ENCODE assay signal across 8 cellular contexts in the genomic region with DNA sequence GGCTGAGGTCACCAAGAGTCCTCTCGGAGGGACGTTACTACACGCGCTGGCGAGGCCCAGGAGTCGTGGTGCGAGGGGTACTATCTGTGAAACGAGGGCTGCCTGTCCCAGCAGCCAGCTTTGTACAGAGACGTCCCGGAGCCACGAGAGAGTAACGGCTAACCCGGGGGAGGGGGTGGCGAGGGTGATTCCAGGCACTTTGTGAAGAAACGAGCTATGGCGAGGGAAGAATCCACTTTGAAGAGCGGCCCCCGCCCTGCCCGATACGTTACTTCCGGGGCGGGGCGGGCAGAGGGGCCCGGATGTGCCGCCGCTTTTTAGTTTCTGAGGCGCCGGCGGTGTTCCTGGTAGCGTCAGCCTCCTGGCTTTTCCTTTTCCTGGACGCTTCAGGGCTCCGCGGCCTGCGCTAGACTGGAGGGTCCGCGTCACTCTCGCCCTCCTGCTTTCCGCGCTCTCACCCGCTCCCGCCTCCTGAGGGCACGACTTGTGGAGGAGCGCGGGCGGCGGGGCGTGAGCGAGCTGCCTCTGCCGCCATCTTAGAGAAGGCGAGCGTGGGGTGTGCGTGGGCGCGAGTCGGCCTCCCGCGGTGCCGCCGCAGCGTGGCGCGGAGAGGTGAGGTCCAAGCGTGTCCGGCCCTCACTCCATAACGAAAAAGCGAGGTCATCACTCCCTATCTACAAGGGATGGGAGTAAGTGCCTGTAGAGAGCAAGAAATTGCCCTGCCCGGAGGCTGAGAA. TPM values are rescaled to one million over a fixed set of nuclear protein-coding genes. Genes with fewer than 3 reads are reported as not detected.
DNase-seq lines count a peak whose midpoint lies in the region; ATAC-seq and TF ChIP-seq lines count a peak whose summit lies in the region.

No MANE protein-coding gene starts in this region.

- CTCF ChIA-PET in IMR-90 (lab: Yijun Ruan, JAX) (no interaction called here), PC-9 (lab: Charles Lee) (interaction anchor here (0.7 kb wide), 1 partner anchor 715 kb away, joined by 4 read pairs; no protein-coding TSS in a partner anchor)

- H3K4me3 Mint-ChIP-seq in activated T-cell treated with anti-CD3 and anti-CD28 coated beads, Interleukin-2, amount 50 U/mL, for 4 hours = peak overlapping the region; percentile 96

- no peaks in the 10 kb centered on the region; the same call in 1 of the 2 replicates for H3K4me1 ChIP-seq in IMR-90 (ENCODE audit: control insufficient read depth, insufficient read depth, low read length)
- peaks cover 16% of the 10 kb centered on the region for H3K4me1 ChIP-seq in PC-9 (replicated peaks; ENCODE audit: insufficient read depth)

- H3K79me2 ChIP-seq in PC-9 (ENCODE audit: low read depth) = peaks cover 37% of the 10 kb centered on the region

- no peaks in the 10 kb centered on the region for H4K20me1 ChIP-seq in IMR-90 (ENCODE audit: insufficient read depth, low read length)
- no peaks in the 10 kb centered on the region; the same call in 1 of the 2 replicates for H4K20me1 ChIP-seq in PC-9 (ENCODE audit: insufficient read depth)

- no peaks in the 10 kb centered on the region for H3K27me3 ChIP-seq in IMR-90 (ENCODE audit: control insufficient read depth, insufficient read depth, low read length)
- H3K27me3 ChIP-seq in PC-9 (ENCODE audit: insufficient read depth, low read depth) = no peaks in the 10 kb centered on the region

- H3K79me1 ChIP-seq in IMR-90 (ENCODE audit: low read depth in 1 of 2, low read length in 2 of 2) = peaks cover 18 to 33% of the 10 kb centered on the region in 2 experiments; a peak in 3 of 4 replicates

- peak overlapping the region; percentile 100 for H4K5ac ChIP-seq in IMR-90 (ENCODE audit: low read depth, low read length)

- peak; percentile 94 for TF ChIP-seq POLR2A in IMR-90 (IDR thresholded peaks at IDR 0.05; ENCODE audit: low read depth, low read length)

- H2BK5ac ChIP-seq in IMR-90 (ENCODE audit: low read depth, low read length, poor library complexity, severe bottlenecking) = peak overlapping the region; percentile 98

- peak overlapping the region; percentile 99 for H3K9ac ChIP-seq in IMR-90 (ENCODE audit: low read depth, low read length)

- H3K23ac ChIP-seq in IMR-90 (ENCODE audit: low read depth, low read length) = peak overlapping the region; percentile 98

- H3K56ac ChIP-seq in IMR-90 (ENCODE audit: extremely low read depth, insufficient read depth, low read length) = peak overlapping the region; percentile 96

- H3K9me2 ChIP-seq in PC-9 (ENCODE audit: insufficient read depth) = no peaks in the 10 kb centered on the region

- peak overlapping the region; percentile 100 for H3K18ac ChIP-seq in IMR-90 (ENCODE audit: low read depth, low read length)

- 0% methylated on average over 5 of the region's 67 CpGs; no CpG with 5 or more reads in 1 of the 2 experiments for WGBS in IMR-90 (ENCODE audit: extremely low coverage in 2 of 2, insufficient read length in 1 of 2), 2 experiments

- in situ Hi-C loops in IMR-90 (cut with MboI; ENCODE audit: low sequenced_read_pairs) = loop anchor here (25.0 kb wide), 1 partner anchor 664 kb away; no protein-coding TSS in a partner anchor

- H2AK9ac ChIP-seq in IMR-90 (replicated peaks; ENCODE audit: low read depth, low read length, poor library complexity) = peak overlapping the region; percentile 97

- H3K36me3 ChIP-seq in IMR-90 (ENCODE audit: control insufficient read depth, insufficient read depth, low read length) = 0 out of 2 replicates have a peak, but pooled peaks cover 1% of the 10 kb centered on the region
- H3K36me3 ChIP-seq in PC-9 (ENCODE audit: low read depth) = peaks cover 8% of the 10 kb centered on the region

- TF ChIP-seq RAD21 in IMR-90 (IDR thresholded peaks at IDR 0.05; ENCODE audit: low read length) = no peak

- no peaks in the 10 kb centered on the region for H3K27me3 Mint-ChIP-seq in activated T-cell treated with anti-CD3 and anti-CD28 coated beads, Interleukin-2, amount 50 U/mL, for 4 hours (ENCODE audit: low read depth)

- peak overlapping the region; percentile 99 for H3K27ac ChIP-seq in IMR-90 (ENCODE audit: insufficient read depth, low read length)
- peak overlapping the region; percentile 100 for H3K27ac ChIP-seq in PC-9

- H3K36me3 Mint-ChIP-seq in activated T-cell treated with anti-CD3 and anti-CD28 coated beads, Interleukin-2, amount 50 U/mL, for 4 hours (ENCODE audit: insufficient read depth) = peaks cover 5% of the 10 kb centered on the region

- no peak for TF ChIP-seq CTCF in IMR-90 (conservative IDR thresholded peaks at IDR 0.05; ENCODE audit: low read depth, low read length)
- TF ChIP-seq CTCF in PC-9 (conservative IDR thresholded peaks at IDR 0.05) = no peak

- no peaks in the 10 kb centered on the region for H3K9me1 ChIP-seq in IMR-90 (ENCODE audit: insufficient read depth, low read length)

- H2BK15ac ChIP-seq in IMR-90 (ENCODE audit: low read depth, low read length) = peak overlapping the region; percentile 41; the same call in 1 of the 3 replicates

- H3K9me3 Mint-ChIP-seq in activated T-cell treated with anti-CD3 and anti-CD28 coated beads, Interleukin-2, amount 50 U/mL, for 4 hours = no peaks in the 10 kb centered on the region

- H2AFZ ChIP-seq in IMR-90 (replicated peaks; ENCODE audit: low read length, poor library complexity) (peak overlapping the region; percentile 94), PC-9 (peak overlapping the region; percentile 92)

- peak overlapping the region; percentile 95 to 100 for H4K8ac ChIP-seq in IMR-90 (ENCODE audit: low read depth in 2 of 2, low read length in 2 of 2)

- H3K4me2 ChIP-seq in IMR-90 (ENCODE audit: low read depth, low read length) = peak overlapping the region; percentile 96
- peak overlapping the region; percentile 82 for H3K4me2 ChIP-seq in PC-9

- H3K9me3 ChIP-seq in IMR-90 (ENCODE audit: control insufficient read depth, insufficient read depth, low read length) (no peaks in the 10 kb centered on the region), PC-9 (ENCODE audit: insufficient read depth, low read depth) (no peaks in the 10 kb centered on the region)

- peaks cover 58% of the 10 kb centered on the region for H3K4me1 Mint-ChIP-seq in activated T-cell treated with anti-CD3 and anti-CD28 coated beads, Interleukin-2, amount 50 U/mL, for 4 hours (ENCODE audit: low read depth)

- intact Hi-C loops in IMR-90 (cut with micrococcal nuclease) (loop anchor here (2.0 to 10.0 kb wide), 6 partner anchors 59 to 848 kb away; no protein-coding TSS in a partner anchor), PC-9 (cut with micrococcal nuclease; ENCODE audit: unreplicated experiment) (loop anchor here (5.0 to 10.0 kb wide), 2 partner anchors 672 to 711 kb away; no protein-coding TSS in a partner anchor)

- H3K14ac ChIP-seq in IMR-90 (replicated peaks; ENCODE audit: low read depth, low read length) = peak overlapping the region; percentile 99

- H2BK120ac ChIP-seq in IMR-90 (ENCODE audit: low read depth, low read length) = peak overlapping the region; percentile 85

- H3K4ac ChIP-seq in IMR-90 (ENCODE audit: low read depth, low read length) = peak overlapping the region; percentile 99

- DNase-seq in DMS53 (lab: John Stamatoyannopoulos, UW) (peak; percentile 82), IMR-90 (peak; percentile 79), PC-9 (peak; percentile 59 to 70), myocyte (ENCODE audit: low read depth) (peak; percentile 89)
- peak; percentile 87 for DNase-seq in activated T-cell treated with anti-CD3 and anti-CD28 coated beads, Interleukin-2, amount 50 U/mL, for 4 hours
- DNase-seq in stimulated activated CD8-positive, alpha-beta memory T cell treated with anti-CD3 and anti-CD28 coated beads, Interleukin-7, amount 100 ng/mL, for 24 hours (ENCODE audit: low read depth) = peak; percentile 75

- no TSS peak for BruUV-seq in IMR-90 (replicated peaks; lab: Mats Ljungman, UMichigan)
- BruUV-seq in PC-9 (replicated peaks; lab: Mats Ljungman, UMichigan) = TSS peak; percentile 76

- H3F3A ChIP-seq in PC-9 (ENCODE audit: insufficient read depth, low read depth) = peaks cover 12% of the 10 kb centered on the region

- ATAC-seq in GM21576 (IDR thresholded peaks at IDR 0.05; ENCODE audit: unreplicated experiment) = peak; percentile 58
- ATAC-seq in IMR-90 (ENCODE audit: low read depth) = peak; percentile 82
- ATAC-seq in activated T-cell treated with anti-CD3 and anti-CD28 coated beads, Interleukin-2, amount 50 U/mL, for 4 hours = peak; percentile 65 to 67
- ATAC-seq in esophagus mucosa = peak; percentile 88

- peak overlapping the region; percentile 77 for H2AK5ac ChIP-seq in IMR-90 (ENCODE audit: low read depth, low read length)

- POLR2A ChIA-PET in IMR-90 (lab: Charles Lee; ENCODE audit: unreplicated experiment) = interaction anchor here (0.6 kb wide), 2 partner anchors 847 to 1000 kb away, joined by 3 read pairs; no protein-coding TSS in a partner anchor
- POLR2A ChIA-PET in PC-9 (lab: Charles Lee; ENCODE audit: unreplicated experiment) = interaction anchor here (0.5 to 0.7 kb wide), 3 partner anchors 203 to 1511 kb away, joined by 3 to 5 read pairs (median 4); a partner anchor contains a TSS

- peak overlapping the region; percentile 99 for H4K91ac ChIP-seq in IMR-90 (ENCODE audit: insufficient read depth, low read depth, low read length)

- dilution Hi-C loops in IMR-90 (cut with HindIII; ENCODE audit: low sequenced_read_pairs, unreplicated experiment) = no loop called here

- H3K4me3 ChIP-seq in IMR-90 (ENCODE audit: insufficient read depth, low read depth, low read length) (peak overlapping the region; percentile 97), PC-9 (peak overlapping the region; percentile 87)

- H2BK20ac ChIP-seq in IMR-90 (ENCODE audit: low read depth, low read length) = no peak overlapping the region

TF ChIP-seq in IMR-90, 13 proteins besides CTCF, POLR2A, EP300 and RAD21 (continues in another document):
- TF ChIP-seq SMC3 (IDR thresholded peaks at IDR 0.05; ENCODE audit: low read depth, low read length) = no peak
- TF ChIP-seq CHD1 (IDR thresholded peaks at IDR 0.05; ENCODE audit: low read depth, low read length) = peak; percentile 88; the same call in 1 of the 2 replicates
- TF ChIP-seq BHLHE40 (IDR thresholded peaks at IDR 0.05; ENCODE audit: low read depth, low read length) = no peak
- TF ChIP-seq MAZ (IDR thresholded peaks at IDR 0.05; ENCODE audit: borderline replicate concordance, low read depth, low read length) = peak; percentile 93; the same call in 1 of the 2 replicates

RNA-seq across cellular contexts. Expression of a gene that starts 0.5 kb away (rescaled TPM):
- 2.5 and 2.7 TPM in 2 replicates for total RNA-seq in IMR-90 (2012; rRNA removed)
- 0.95 and 1.7 TPM in 2 replicates for polyA plus RNA-seq in IMR-90 (2012; rRNA removed)
- 0.31 and 0.43 TPM in 2 replicates for polyA plus RNA-seq in IMR-90 (2012; cell fraction: cytosol; rRNA removed)
- 2.6 and 5.7 TPM in 2 replicates for polyA plus RNA-seq in IMR-90 (2012; cell fraction: nucleus; rRNA removed; ENCODE audit: low replicate concordance)
- total RNA-seq in PC-9 (2021) = 4.6 and 8.4 TPM in 2 replicates
- total RNA-seq in activated T-cell treated with anti-CD3 and anti-CD28 coated beads, Interleukin-2, amount 50 U/mL, for 4 hours = 10 to 100 TPM in 1 of 3 donors, 1 to 10 TPM in 2; 9.2 to 10.1 (median 9.4) TPM
- total RNA-seq in esophagus mucosa = 3.5 TPM
- total RNA-seq in myocyte = 3.0 and 4.2 TPM in 2 replicates
- polyA plus RNA-seq in myocyte (2012) = 1.6 TPM

Comparison
In these comparisons a context has a peak if more than half of its experiments do, and no peak if none do; other contexts are left out.
1. Peak in every context shown above with its lines: DNase-seq, ATAC-seq, H3K4me3 ChIP-seq and H3K27ac ChIP-seq.